Comparison of ENCODE assay signal across 10 cellular contexts in the genomic region with DNA sequence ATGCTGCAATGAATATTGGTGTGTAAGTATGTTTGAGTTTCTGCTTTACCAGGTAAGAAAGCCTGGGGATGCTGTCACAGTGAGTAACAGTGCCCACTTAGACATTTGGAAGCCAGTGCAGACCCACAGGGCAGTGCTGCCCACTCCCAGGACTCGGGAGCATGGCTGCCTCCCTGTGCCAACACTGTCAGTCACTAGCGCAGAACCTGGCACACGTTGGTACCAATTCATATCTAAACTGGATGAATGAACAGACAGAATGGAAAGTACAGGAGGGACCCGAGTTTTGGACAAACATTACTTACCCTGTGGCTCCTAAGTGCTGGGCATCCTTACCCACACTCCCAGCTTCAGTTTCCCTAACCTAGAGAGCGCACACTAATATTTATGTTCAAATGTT. TPM values are rescaled to one million over a fixed set of nuclear protein-coding genes. Genes with fewer than 3 reads are reported as not detected.
DNase-seq lines count a peak whose midpoint lies in the region; ATAC-seq, FAIRE-seq and TF ChIP-seq lines count a peak whose summit lies in the region.
"Had no signal": no experiment of that assay in that cellular context is flagged by ENCODE, and none has a peak within 500 bp of the region (broad histone marks: within the 10 kb centered on the region; RNA-seq: fewer than 3 reads in every experiment).

No MANE protein-coding gene starts in this region.

- POLR2A ChIA-PET in activated CD4-positive, alpha-beta T cell treated with anti-CD3 and anti-CD28 coated beads, Interleukin-2, amount 10 ng/mL, durations not matched to agents 7 days and 5 days (lab: Charles Lee): interaction anchor here (0.7 kb wide), 1 partner anchor 1157 kb away, joined by 3 read pairs; no protein-coding TSS in a partner anchor

- TF ChIP-seq CTCF in brain (conservative IDR thresholded peaks at IDR 0.05) (no peak), mesothelial cell of epicardium (IDR thresholded peaks at IDR 0.05; ENCODE audit: unreplicated experiment) (no peak)

- peaks cover 28% of the 10 kb centered on the region for H3K27me3 ChIP-seq in thymus (ENCODE audit: control insufficient read depth, insufficient read depth)

- peak overlapping the region; percentile 49 for H3K4me3 ChIP-seq in thymus (ENCODE audit: low read length)

- no peak for TF ChIP-seq POLR2A in H54 (IDR thresholded peaks at IDR 0.05; ENCODE audit: low read depth, low read length)

- no peaks in the 10 kb centered on the region for H3K27me3 Mint-ChIP-seq in activated CD4-positive, alpha-beta T cell treated with anti-CD3 and anti-CD28 coated beads, Interleukin-2, amount 10 ng/mL, durations not matched to agents 7 days and 5 days
- H3K27me3 Mint-ChIP-seq in brain: peaks cover 70% of the 10 kb centered on the region
- peaks cover 81% of the 10 kb centered on the region for H3K27me3 Mint-ChIP-seq in mesothelial cell of epicardium (ENCODE audit: low read depth)

- FAIRE-seq in H54 (lab: Jason Lieb, UNC): no peak

- H3K36me3 ChIP-seq in thymus (ENCODE audit: control insufficient read depth, insufficient read depth): no peaks in the 10 kb centered on the region
- H3K36me3 ChIP-seq: WERI-Rb-1 had no signal

- DNase-seq in activated CD4-positive, alpha-beta T cell treated with anti-CD3 and anti-CD28 coated beads, Interleukin-2, amount 10 ng/mL, durations not matched to agents 7 days and 5 days: no peak
- DNase-seq in activated CD4-positive, alpha-beta T cell treated with anti-CD3 and anti-CD28 coated beads, Interleukin-2, amount 50 U/mL, for 48 hours: no peak
- DNase-seq in mesothelial cell of epicardium (ENCODE audit: low spot score in 2 of 2, unreplicated experiment in 2 of 2): no peak
- DNase-seq in H54 (ENCODE audit: insufficient read length, low spot score): no peak
- DNase-seq: NCI-H2029 treated with DMSO at 0.1 percent for 48 hours had no signal

- peaks cover 1% of the 10 kb centered on the region for H3K9me3 ChIP-seq in thymus (ENCODE audit: control insufficient read depth)

- H3K36me3 Mint-ChIP-seq in activated CD4-positive, alpha-beta T cell treated with anti-CD3 and anti-CD28 coated beads, Interleukin-2, amount 10 ng/mL, durations not matched to agents 7 days and 5 days (ENCODE audit: low read depth): no peaks in the 10 kb centered on the region
- H3K36me3 Mint-ChIP-seq in brain (no peaks in the 10 kb centered on the region), mesothelial cell of epicardium (no peaks in the 10 kb centered on the region)

- H3K27ac Mint-ChIP-seq in activated CD4-positive, alpha-beta T cell treated with anti-CD3 and anti-CD28 coated beads, Interleukin-2, amount 10 ng/mL, durations not matched to agents 7 days and 5 days: peak overlapping the region; percentile 94
- H3K27ac Mint-ChIP-seq in brain: peak overlapping the region in 4 of 5 experiments; percentile 38 to 88 (median 56)
- no peak overlapping the region for H3K27ac Mint-ChIP-seq in mesothelial cell of epicardium

- peaks cover 3% of the 10 kb centered on the region for H3K4me1 ChIP-seq in thymus (ENCODE audit: control insufficient read depth, insufficient read depth, low read length)

- WGBS in thymus: 95% methylated on average over 5 of the region's 5 CpGs

- peaks cover 43% of the 10 kb centered on the region for H3K4me1 Mint-ChIP-seq in activated CD4-positive, alpha-beta T cell treated with anti-CD3 and anti-CD28 coated beads, Interleukin-2, amount 10 ng/mL, durations not matched to agents 7 days and 5 days
- peaks cover 41% of the 10 kb centered on the region for H3K4me1 Mint-ChIP-seq in brain
- H3K4me1 Mint-ChIP-seq in mesothelial cell of epicardium: peaks cover 20% of the 10 kb centered on the region

- H3K9me3 Mint-ChIP-seq in activated CD4-positive, alpha-beta T cell treated with anti-CD3 and anti-CD28 coated beads, Interleukin-2, amount 10 ng/mL, durations not matched to agents 7 days and 5 days: no peaks in the 10 kb centered on the region
- H3K9me3 Mint-ChIP-seq in brain: no peaks in the 10 kb centered on the region
- no peaks in the 10 kb centered on the region for H3K9me3 Mint-ChIP-seq in mesothelial cell of epicardium

- CTCF ChIA-PET in activated CD4-positive, alpha-beta T cell treated with anti-CD3 and anti-CD28 coated beads, Interleukin-2, amount 10 ng/mL, durations not matched to agents 7 days and 5 days (lab: Charles Lee): interaction anchor here (0.7 to 1.9 kb wide), 2 partner anchors 7 to 361 kb away, joined by 3 to 7 read pairs; a partner anchor contains a TSS

- peak overlapping the region; percentile 91 for H3K4me3 Mint-ChIP-seq in activated CD4-positive, alpha-beta T cell treated with anti-CD3 and anti-CD28 coated beads, Interleukin-2, amount 10 ng/mL, durations not matched to agents 7 days and 5 days
- peak overlapping the region; percentile 73 to 91 (median 87) for H3K4me3 Mint-ChIP-seq in brain
- peak overlapping the region; percentile 77 for H3K4me3 Mint-ChIP-seq in mesothelial cell of epicardium

- H3K27ac ChIP-seq in thymus (ENCODE audit: low read depth): peak overlapping the region; percentile 15
- H3K27ac ChIP-seq: WERI-Rb-1 had no signal

- ATAC-seq in GM18511 (IDR thresholded peaks at IDR 0.05; ENCODE audit: unreplicated experiment): no peak
- no peak for ATAC-seq in HG03442 (IDR thresholded peaks at IDR 0.05; ENCODE audit: unreplicated experiment)

RNA-seq across cellular contexts. Expression of a gene that starts 1.6 kb away (rescaled TPM):
- total RNA-seq in activated CD4-positive, alpha-beta T cell treated with anti-CD3 and anti-CD28 coated beads, Interleukin-2, amount 10 ng/mL, durations not matched to agents 7 days and 5 days: 1 to 10 TPM; 4.8 to 5.4 TPM
- polyA plus RNA-seq in brain (ENCODE audit: insufficient read depth, low read depth, low replicate concordance) (14.1 TPM), thymus (26.2 TPM)
- 2.1 to 3.8 TPM (median 3.1 TPM) in 3 replicates for total RNA-seq in mesothelial cell of epicardium

RNA-seq across cellular contexts. Expression of a gene that starts 18.1 kb away (rescaled TPM):
- 10 to 100 TPM; 16.3 to 16.9 TPM for total RNA-seq in activated CD4-positive, alpha-beta T cell treated with anti-CD3 and anti-CD28 coated beads, Interleukin-2, amount 10 ng/mL, durations not matched to agents 7 days and 5 days
- polyA plus RNA-seq in brain (ENCODE audit: insufficient read depth, low read depth, low replicate concordance) (8.1 TPM), thymus (4.2 TPM)
- 21.8 to 23.4 TPM (median 22.2 TPM) in 3 replicates for total RNA-seq in mesothelial cell of epicardium
